Comparison of ENCODE assay signal across 29 cellular contexts in the genomic region with DNA sequence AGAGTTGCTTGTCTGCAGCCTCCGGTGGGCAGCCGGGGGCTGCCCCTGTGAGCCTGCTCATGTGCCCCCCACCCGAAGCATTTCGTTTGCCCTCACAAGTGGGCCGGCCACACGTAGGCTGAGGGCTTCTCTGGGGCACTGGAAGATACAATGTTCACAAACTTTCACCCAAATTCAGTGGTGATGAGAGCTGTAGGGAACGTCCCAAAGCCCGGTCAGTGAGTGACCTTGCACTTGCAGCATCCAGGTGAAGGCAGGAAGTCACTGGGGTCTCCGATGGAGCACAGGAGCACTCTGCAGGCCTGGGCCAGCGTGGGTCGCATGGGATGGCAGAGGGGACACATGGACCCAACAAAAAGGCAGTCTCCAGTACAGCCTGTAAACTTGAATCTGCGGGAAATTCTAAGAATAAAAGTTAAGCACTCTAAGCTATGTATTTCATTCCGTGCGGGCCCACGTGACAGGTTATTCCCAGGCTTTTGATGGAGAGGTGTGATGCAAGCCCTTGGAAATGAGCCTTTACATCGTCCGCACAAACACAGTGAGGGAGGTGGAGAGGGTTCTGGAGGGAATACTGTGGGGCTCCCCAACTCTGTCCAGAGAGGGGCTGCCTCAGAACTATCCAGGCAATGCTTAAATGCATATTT. TPM values are rescaled to one million over a fixed set of nuclear protein-coding genes. Genes with fewer than 3 reads are reported as not detected.
"Had no signal": no experiment of that assay in that cellular context is flagged by ENCODE, and none has a peak within 500 bp of the region (broad histone marks: within the 10 kb centered on the region; RNA-seq: fewer than 3 reads in every experiment).

No MANE protein-coding gene starts in this region.

- DNase-seq: activated CD4-positive, alpha-beta memory T cell treated with anti-CD3 and anti-CD28 coated beads for 36 hours; activated CD4-positive, alpha-beta T cell treated with anti-CD3 and anti-CD28 coated beads, Interleukin-2, amount 10 ng/mL, durations not matched to agents 7 days and 5 days; activated CD4-positive, CD25-positive, alpha-beta regulatory T cell; activated naive CD4-positive, alpha-beta T cell; activated naive CD8-positive, alpha-beta T cell treated with anti-CD3 and anti-CD28 coated beads, Interleukin-2, amount 50 U/mL, for 24 hours; activated T-cell treated with anti-CD3 and anti-CD28 coated beads, Interleukin-2, amount 50 U/mL, for 72 hours; amygdala; Karpas-422; NCI-H1048; NCI-H1417; NCI-H2029; NCI-H2107; NCI-H345; NCI-H510A; NCI-H526 treated with DMSO at 0.1 percent for 48 hours; NCI-H82; RPMI8226; SJCRH30; T-helper 1 cell had no signal

- H3K4me3 ChIP-seq: cardiac muscle cell, SJCRH30 had no signal

- ATAC-seq: activated naive CD4-positive, alpha-beta T cell treated with anti-CD3 and anti-CD28 coated beads, Interleukin-2, amount 50 U/mL, for 72 hours; activated naive CD8-positive, alpha-beta T cell treated with anti-CD3 and anti-CD28 coated beads, Interleukin-2, amount 50 U/mL, for 24 hours; activated T-cell treated with anti-CD3 and anti-CD28 coated beads, Interleukin-2, amount 50 U/mL, for 72 hours had no signal

- H3K36me3 ChIP-seq: cardiac muscle cell, SJCRH30 had no signal

- H3K27me3 ChIP-seq: cardiac muscle cell, SJCRH30 had no signal

- H3K9me3 ChIP-seq: SJCRH30, SK-N-SH had no signal

- H3K27ac ChIP-seq: cardiac muscle cell, SJCRH30, VCaP had no signal

- H3K4me1 ChIP-seq: SJCRH30 had no signal

RNA-seq across cellular contexts. Expression of a gene that starts 42.5 kb away (rescaled TPM):
- total RNA-seq: activated CD4-positive, alpha-beta memory T cell treated with anti-CD3 and anti-CD28 coated beads for 36 hours; activated CD4-positive, alpha-beta T cell treated with anti-CD3 and anti-CD28 coated beads, Interleukin-2, amount 10 ng/mL, durations not matched to agents 7 days and 5 days; activated CD8-positive, alpha-beta memory T cell treated with anti-CD3 and anti-CD28 coated beads for 36 hours; activated naive CD4-positive, alpha-beta T cell treated with anti-CD3 and anti-CD28 coated beads, Interleukin-2, amount 50 U/mL, for 72 hours; activated T-cell treated with anti-CD3 and anti-CD28 coated beads, Interleukin-2, amount 50 U/mL, for 72 hours; activated T-helper 2 cell treated with anti-CD3 and anti-CD28 coated beads, Interferon-gamma antibody, Interleukin-2, Interleukin-4, amounts not matched to agents 10 μg/mL and 5 μg/mL and 100 μg/mL, durations not matched to agents 14 hours and 24 hours and 36 hours; astrocyte; cardiac muscle cell; OCI-LY7; Right ventricle myocardium inferior; T-helper 2 cell treated with Interferon-gamma antibody and Interleukin-4, amounts not matched to agents 100 ng/mL and 5 ng/mL, for 36 hours had no signal
